ENCODE assay signal across 17 cellular contexts in the genomic region with DNA sequence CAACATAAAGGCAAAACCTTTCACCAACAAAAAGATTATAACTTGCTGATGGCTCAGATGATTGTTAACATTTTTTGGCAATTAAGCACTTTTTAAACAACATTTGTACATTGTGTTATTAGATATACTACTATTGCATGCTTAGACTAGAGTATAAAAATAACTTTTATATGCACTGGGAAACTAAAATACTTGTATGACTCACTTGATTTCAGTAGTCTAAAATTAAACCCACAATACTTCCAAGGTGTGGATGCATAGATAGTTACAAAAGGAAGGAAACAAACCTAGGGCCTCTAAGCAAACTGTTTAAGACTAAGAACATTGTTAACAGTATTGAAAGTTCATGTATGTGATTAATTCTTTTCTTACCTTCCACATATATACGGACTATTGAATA.
DNase-seq lines count a peak whose midpoint lies in the region; ATAC-seq lines count a peak whose summit lies in the region.
"Had no signal": no experiment of that assay in that cellular context is flagged by ENCODE, and none has a peak within 500 bp of the region (broad histone marks: within the 10 kb centered on the region; RNA-seq: fewer than 3 reads in every experiment).

No MANE protein-coding gene starts in this region.

- intact Hi-C loops in left ventricle myocardium superior (cut with micrococcal nuclease) = no loop called here
- intact Hi-C loops in cardiac septum (cut with DNase I) = no loop called here

- no peak for DNase-seq in left ventricle myocardium superior
- no peak for DNase-seq in cardiac septum (ENCODE audit: low spot score)
- peak; percentile 3 for DNase-seq in M059J (ENCODE audit: low read depth)
- peak; percentile 9 for DNase-seq in dedifferentiated amniotic fluid mesenchymal stem cell (ENCODE audit: extremely low spot score)
- no peak for DNase-seq in iPS-NIHi7 (ENCODE audit: extremely low spot score)
- no peak for DNase-seq in germinal center (ENCODE audit: low spot score)
- DNase-seq in SW 1271 (lab: John Stamatoyannopoulos, UW) = no peak
- DNase-seq: AML-193; BE2C; CD4-positive, alpha-beta T cell; CD8-positive, alpha-beta memory T cell; DMS 273 treated with DMSO at 0.1 percent for 48 hours; DMS79; GF-D8; H9 had no signal

- peak; percentile 69 for ATAC-seq in left ventricle myocardium superior
- ATAC-seq: GM23338, HCT116 had no signal

Comparison
In these comparisons a context has a peak if more than half of its experiments do, and no peak if none do; other contexts are left out.
1. DNase-seq: peak in M059J (single experiment) and dedifferentiated amniotic fluid mesenchymal stem cell (single experiment); none in left ventricle myocardium superior (single experiment), cardiac septum (single experiment), iPS-NIHi7 (single experiment), germinal center (single experiment) and SW 1271 (0 of 2).